Comparison of ENCODE assay signal across 9 cellular contexts in genomic region chr10:119209736-119210355, GRCh38. TPM values are rescaled to one million over a fixed set of nuclear protein-coding genes. Genes with fewer than 3 reads are reported as not detected.
A peak's percentile ranks its signal among the peaks of the same experiment; 100 is the strongest.
DNase-seq lines count a peak whose midpoint lies in the region; ATAC-seq and TF ChIP-seq lines count a peak whose summit lies in the region.
"Had no signal": no experiment of that assay in that cellular context is flagged by ENCODE, and none has a peak within 500 bp of the region (broad histone marks: within the 10 kb centered on the region; RNA-seq: fewer than 3 reads in every experiment).

No MANE protein-coding gene starts in this region.

- ATAC-seq in lower lobe of right lung (no peak), upper lobe of left lung (ENCODE audit: low FRiP score in 2 of 2) (no peak)

- H3K4me3 Mint-ChIP-seq in activated naive CD4-positive, alpha-beta T cell treated with anti-CD3 and anti-CD28 coated beads, Interleukin-2, amount 10 ng/mL, durations not matched to agents 7 days and 5 days = peak overlapping the region; percentile 88
- peak overlapping the region; percentile 89 for H3K4me3 Mint-ChIP-seq in activated naive CD8-positive, alpha-beta T cell treated with anti-CD3 and anti-CD28 coated beads for 36 hours

- intact Hi-C loops in lower lobe of right lung (cut with DNase I) = loop anchor here (10.0 kb wide), 1 partner anchor 45 kb away; no protein-coding TSS in a partner anchor

- H3K4me1 ChIP-seq in lower lobe of right lung (peaks cover 67% of the 10 kb centered on the region), upper lobe of left lung (peaks cover 50 to 72% (median 56%) of the 10 kb centered on the region in 4 donors)

- H3K9me3 Mint-ChIP-seq in activated naive CD4-positive, alpha-beta T cell treated with anti-CD3 and anti-CD28 coated beads, Interleukin-2, amount 10 ng/mL, durations not matched to agents 7 days and 5 days = no peaks in the 10 kb centered on the region
- H3K9me3 Mint-ChIP-seq in activated naive CD8-positive, alpha-beta T cell treated with anti-CD3 and anti-CD28 coated beads for 36 hours = no peaks in the 10 kb centered on the region

- H3K4me3 ChIP-seq in lower lobe of right lung = peak overlapping the region; percentile 79
- peak overlapping the region in 3 of 4 donors; percentile 83 to 98 (median 90) for H3K4me3 ChIP-seq in upper lobe of left lung

- CTCF ChIA-PET in activated naive CD4-positive, alpha-beta T cell treated with anti-CD3 and anti-CD28 coated beads, Interleukin-2, amount 10 ng/mL, durations not matched to agents 7 days and 5 days (lab: Charles Lee) = interaction anchor here (0.6 to 2.7 kb wide), 19 partner anchors 9 to 651 kb away, joined by 3 to 11 read pairs (median 4); no protein-coding TSS in a partner anchor

- H3K27me3 ChIP-seq in lower lobe of right lung (ENCODE audit: low read depth) (no peaks in the 10 kb centered on the region), upper lobe of left lung (no peaks in the 10 kb centered on the region)

- H3K9me3 ChIP-seq in lower lobe of right lung (no peaks in the 10 kb centered on the region), upper lobe of left lung (no peaks in the 10 kb centered on the region)

- TF ChIP-seq POLR2A in upper lobe of left lung (IDR thresholded peaks at IDR 0.05) = no peak

- H3K27ac ChIP-seq in lower lobe of right lung = peak overlapping the region; percentile 84
- peak overlapping the region; percentile 95 to 99 (median 96) for H3K27ac ChIP-seq in upper lobe of left lung

- peaks cover 14% of the 10 kb centered on the region for H3K36me3 Mint-ChIP-seq in activated naive CD4-positive, alpha-beta T cell treated with anti-CD3 and anti-CD28 coated beads, Interleukin-2, amount 10 ng/mL, durations not matched to agents 7 days and 5 days
- H3K36me3 Mint-ChIP-seq in activated naive CD8-positive, alpha-beta T cell treated with anti-CD3 and anti-CD28 coated beads for 36 hours = peaks cover 5% of the 10 kb centered on the region

- no peak for TF ChIP-seq EP300 in upper lobe of left lung (IDR thresholded peaks at IDR 0.05)

- no peak for DNase-seq in activated naive CD4-positive, alpha-beta T cell treated with anti-CD3 and anti-CD28 coated beads, Interleukin-2, amount 10 ng/mL, durations not matched to agents 7 days and 5 days
- no peak for DNase-seq in activated naive CD4-positive, alpha-beta T cell (lab: John Stamatoyannopoulos, UW)
- no peak for DNase-seq in activated naive CD8-positive, alpha-beta T cell treated with anti-CD3 and anti-CD28 coated beads for 36 hours
- DNase-seq in lower lobe of right lung = no peak
- no peak for DNase-seq in upper lobe of left lung
- no peak for DNase-seq in NCI-H446 treated with DMSO at 0.1 percent for 48 hours (lab: John Stamatoyannopoulos, UW)
- DNase-seq in HCEC 1CT = no peak
- no peak for DNase-seq in NCI-H1694 (lab: John Stamatoyannopoulos, UW)
- DNase-seq: NCI-H2107 had no signal

- H3K4me1 Mint-ChIP-seq in activated naive CD4-positive, alpha-beta T cell treated with anti-CD3 and anti-CD28 coated beads, Interleukin-2, amount 10 ng/mL, durations not matched to agents 7 days and 5 days = peaks cover 68% of the 10 kb centered on the region
- H3K4me1 Mint-ChIP-seq in activated naive CD8-positive, alpha-beta T cell treated with anti-CD3 and anti-CD28 coated beads for 36 hours = peaks cover 64% of the 10 kb centered on the region

- H3K36me3 ChIP-seq in lower lobe of right lung (no peaks in the 10 kb centered on the region), upper lobe of left lung (peaks cover 0 to 5% (median 0%) of the 10 kb centered on the region in 4 donors)

- WGBS in upper lobe of left lung, 2 donors = 22 to 32% methylated on average over 9 of the region's 9 CpGs

- TF ChIP-seq CTCF in lower lobe of right lung (IDR thresholded peaks at IDR 0.05) = no peak
- no peak for TF ChIP-seq CTCF in upper lobe of left lung (IDR thresholded peaks at IDR 0.05)

- peak overlapping the region; percentile 91 for H3K27ac Mint-ChIP-seq in activated naive CD4-positive, alpha-beta T cell treated with anti-CD3 and anti-CD28 coated beads, Interleukin-2, amount 10 ng/mL, durations not matched to agents 7 days and 5 days
- peak overlapping the region; percentile 88 for H3K27ac Mint-ChIP-seq in activated naive CD8-positive, alpha-beta T cell treated with anti-CD3 and anti-CD28 coated beads for 36 hours

- no peaks in the 10 kb centered on the region for H3K27me3 Mint-ChIP-seq in activated naive CD4-positive, alpha-beta T cell treated with anti-CD3 and anti-CD28 coated beads, Interleukin-2, amount 10 ng/mL, durations not matched to agents 7 days and 5 days
- no peaks in the 10 kb centered on the region for H3K27me3 Mint-ChIP-seq in activated naive CD8-positive, alpha-beta T cell treated with anti-CD3 and anti-CD28 coated beads for 36 hours

RNA-seq across cellular contexts. Expression of gene GRK5, which starts 2.5 kb away (rescaled TPM):
- total RNA-seq in activated naive CD8-positive, alpha-beta T cell treated with anti-CD3 and anti-CD28 coated beads for 36 hours = 10 to 100 TPM; 12.8 TPM
- total RNA-seq in lower lobe of right lung = 68.7 TPM
- 10 to 100 TPM; 38.6 to 80.9 (median 61.1) TPM for total RNA-seq in upper lobe of left lung

RNA-seq across cellular contexts. Expression of gene PRDX3, which starts 31.2 kb away (rescaled TPM):
- 100 to 1,000 TPM; 232 to 249 TPM for total RNA-seq in activated naive CD8-positive, alpha-beta T cell treated with anti-CD3 and anti-CD28 coated beads for 36 hours
- 82.0 TPM for total RNA-seq in lower lobe of right lung
- 100 to 1,000 TPM in 1 of 6 donors, 10 to 100 TPM in 5; 29.9 to 104 (median 85.1) TPM for total RNA-seq in upper lobe of left lung

RNA-seq across cellular contexts. Expression of gene SFXN4, which starts 44.3 kb away (rescaled TPM):
- total RNA-seq in activated naive CD8-positive, alpha-beta T cell treated with anti-CD3 and anti-CD28 coated beads for 36 hours = 10 to 100 TPM; 63.4 to 63.8 TPM
- total RNA-seq in lower lobe of right lung (14.6 TPM), upper lobe of left lung (10 to 100 TPM in 5 of 6 donors, 1 to 10 TPM in 1; 4.4 to 47.1 (median 19.0) TPM)
